In genomic region chr4:105496899-105497298, GRCh38 we compare ENCODE assay signal across 1 cellular context.
TF ChIP-seq lines count a peak whose summit lies in the region.

No MANE protein-coding gene starts in this region.

TF ChIP-seq in WTC11, 78 proteins besides CTCF, POLR2A, EP300 and RAD21 (continued from another document):
- TF ChIP-seq PRDM15 (CRISPR knock-in tag; IDR thresholded peaks at IDR 0.05) = no peak
TF ChIP-seq in WTC11: peak in this region for 0.
